ENCODE assay signal across 1 cellular context in the genomic region with DNA sequence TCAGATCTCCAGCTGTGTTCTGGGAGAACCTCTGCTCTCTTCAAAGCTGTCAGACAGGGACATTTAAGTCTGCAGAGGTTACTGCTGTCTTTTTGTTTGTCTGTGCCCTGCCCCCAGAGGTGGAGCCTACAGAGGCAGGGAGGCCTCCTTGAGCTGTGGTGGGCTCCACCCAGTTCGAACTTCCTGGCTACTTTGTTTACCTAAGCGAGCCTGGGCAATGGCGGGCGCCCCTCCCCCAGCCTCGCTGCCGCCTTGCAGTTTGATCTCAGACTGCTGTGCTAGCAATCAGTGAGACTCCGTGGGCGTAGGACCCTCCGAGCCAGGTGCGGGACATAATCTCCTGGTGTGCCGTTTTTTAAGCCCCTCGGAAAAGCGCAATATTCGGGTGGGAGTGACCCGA.
TF ChIP-seq lines count a peak whose summit lies in the region.

No MANE protein-coding gene starts in this region.

TF ChIP-seq in HepG2, 621 proteins besides CTCF, POLR2A, EP300 and RAD21:
- TF ChIP-seq, protein P1, sequence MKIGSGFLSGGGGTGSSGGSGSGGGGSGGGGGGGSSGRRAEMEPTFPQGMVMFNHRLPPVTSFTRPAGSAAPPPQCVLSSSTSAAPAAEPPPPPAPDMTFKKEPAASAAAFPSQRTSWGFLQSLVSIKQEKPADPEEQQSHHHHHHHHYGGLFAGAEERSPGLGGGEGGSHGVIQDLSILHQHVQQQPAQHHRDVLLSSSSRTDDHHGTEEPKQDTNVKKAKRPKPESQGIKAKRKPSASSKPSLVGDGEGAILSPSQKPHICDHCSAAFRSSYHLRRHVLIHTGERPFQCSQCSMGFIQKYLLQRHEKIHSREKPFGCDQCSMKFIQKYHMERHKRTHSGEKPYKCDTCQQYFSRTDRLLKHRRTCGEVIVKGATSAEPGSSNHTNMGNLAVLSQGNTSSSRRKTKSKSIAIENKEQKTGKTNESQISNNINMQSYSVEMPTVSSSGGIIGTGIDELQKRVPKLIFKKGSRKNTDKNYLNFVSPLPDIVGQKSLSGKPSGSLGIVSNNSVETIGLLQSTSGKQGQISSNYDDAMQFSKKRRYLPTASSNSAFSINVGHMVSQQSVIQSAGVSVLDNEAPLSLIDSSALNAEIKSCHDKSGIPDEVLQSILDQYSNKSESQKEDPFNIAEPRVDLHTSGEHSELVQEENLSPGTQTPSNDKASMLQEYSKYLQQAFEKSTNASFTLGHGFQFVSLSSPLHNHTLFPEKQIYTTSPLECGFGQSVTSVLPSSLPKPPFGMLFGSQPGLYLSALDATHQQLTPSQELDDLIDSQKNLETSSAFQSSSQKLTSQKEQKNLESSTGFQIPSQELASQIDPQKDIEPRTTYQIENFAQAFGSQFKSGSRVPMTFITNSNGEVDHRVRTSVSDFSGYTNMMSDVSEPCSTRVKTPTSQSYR (CRISPR knock-in tag; IDR thresholded peaks at IDR 0.05; ENCODE audit: borderline replicate concordance), result peak; percentile 56; the same call in 1 of the 2 replicates
